In genomic region chr2:46706264-46706983, GRCh38 we compare ENCODE assay signal across 14 cellular contexts. TPM values are rescaled to one million over a fixed set of nuclear protein-coding genes. Genes with fewer than 3 reads are reported as not detected.
DNase-seq lines count a peak whose midpoint lies in the region; ATAC-seq, FAIRE-seq and TF ChIP-seq lines count a peak whose summit lies in the region.
"Had no signal": no experiment of that assay in that cellular context is flagged by ENCODE, and none has a peak within 500 bp of the region (broad histone marks: within the 10 kb centered on the region; RNA-seq: fewer than 3 reads in every experiment).

No MANE protein-coding gene starts in this region.

- peak overlapping the region; percentile 35 for H3K4me2 ChIP-seq in skeletal muscle satellite cell (ENCODE audit: low read length)

- H3K9ac ChIP-seq in skeletal muscle satellite cell (ENCODE audit: low read depth, low read length) (peak overlapping the region; percentile 7), kidney (ENCODE audit: low read length in 2 of 2) (no peak overlapping the region)

- H3K27ac ChIP-seq in kidney (ENCODE audit: low read depth in 2 of 2, low read length in 2 of 2): no peak overlapping the region
- H3K27ac ChIP-seq: body of pancreas, esophagus squamous epithelium, Peyer's patch had no signal

- no peaks in the 10 kb centered on the region for H3K27me3 ChIP-seq in skeletal muscle satellite cell (ENCODE audit: control insufficient read depth, insufficient read depth, low read length)
- H3K27me3 ChIP-seq: body of pancreas, esophagus squamous epithelium, Peyer's patch had no signal

- H3K4me1 ChIP-seq in skeletal muscle satellite cell (ENCODE audit: control insufficient read depth, insufficient read depth, low read length) (peaks cover 76% of the 10 kb centered on the region), kidney (ENCODE audit: control insufficient read depth in 1 of 2, insufficient read depth in 1 of 2, low read depth in 1 of 2, low read length in 2 of 2) (peaks cover 0 to 16% of the 10 kb centered on the region in 2 donors)

- TF ChIP-seq CTCF in kidney (IDR thresholded peaks at IDR 0.05; ENCODE audit: borderline replicate concordance, extremely low read depth, insufficient read depth): no peak

- DNase-seq in H54 (ENCODE audit: insufficient read length, low spot score): no peak
- DNase-seq in foreskin melanocyte: peak; percentile 40
- DNase-seq in AG08396 (ENCODE audit: low spot score): no peak
- no peak for DNase-seq in kidney
- no peak for DNase-seq in T-helper 1 cell
- DNase-seq: body of pancreas, esophagus squamous epithelium, hypothalamus, NCI-H2081 treated with DMSO at 0.1 percent for 48 hours, Peyer's patch had no signal

- H3K9me3 ChIP-seq in skeletal muscle satellite cell (replicated peaks; ENCODE audit: low read length) (no peaks in the 10 kb centered on the region), kidney (ENCODE audit: control insufficient read depth in 1 of 2, low read length in 2 of 2) (no peaks in the 10 kb centered on the region)
- H3K9me3 ChIP-seq: body of pancreas, esophagus squamous epithelium, Peyer's patch had no signal

- no peak for TF ChIP-seq POLR2A in H54 (IDR thresholded peaks at IDR 0.05; ENCODE audit: low read depth, low read length)

- peaks cover 8% of the 10 kb centered on the region for H3K36me3 ChIP-seq in skeletal muscle satellite cell (ENCODE audit: insufficient read depth, low read length)
- H3K36me3 ChIP-seq in kidney (ENCODE audit: control insufficient read depth in 1 of 2, insufficient read depth in 2 of 2, low read length in 2 of 2): no peaks in the 10 kb centered on the region
- H3K36me3 ChIP-seq: esophagus squamous epithelium, Peyer's patch had no signal

- ATAC-seq in SK-N-SH treated with all-trans-retinoic acid at 6 μM for 48 hours: peak; percentile 76
- ATAC-seq: activated CD4-positive, CD25-positive, alpha-beta regulatory T cell treated with anti-CD3 and anti-CD28 coated beads, Interleukin-2, amount 50 U/mL, for 24 hours; body of pancreas; left lobe of liver had no signal

- FAIRE-seq in H54 (lab: Jason Lieb, UNC) (peak; percentile 80), kidney (lab: Jason Lieb, UNC) (no peak)

- H3K4me3 ChIP-seq in skeletal muscle satellite cell (ENCODE audit: low read length) (no peak overlapping the region), kidney (ENCODE audit: low read length in 2 of 2) (no peak overlapping the region)
- H3K4me3 ChIP-seq: body of pancreas, esophagus squamous epithelium, Peyer's patch had no signal

- intact Hi-C loops in kidney (cut with DNase I): no loop called here

TF ChIP-seq in SK-N-SH treated with all-trans-retinoic acid at 6 μM for 48 hours, 23 proteins besides CTCF, POLR2A, EP300 and RAD21 (continues in another document):
- no peak for TF ChIP-seq ZNF70 (CRISPR knock-in tag; IDR thresholded peaks at IDR 0.05)
- TF ChIP-seq, protein P1, sequence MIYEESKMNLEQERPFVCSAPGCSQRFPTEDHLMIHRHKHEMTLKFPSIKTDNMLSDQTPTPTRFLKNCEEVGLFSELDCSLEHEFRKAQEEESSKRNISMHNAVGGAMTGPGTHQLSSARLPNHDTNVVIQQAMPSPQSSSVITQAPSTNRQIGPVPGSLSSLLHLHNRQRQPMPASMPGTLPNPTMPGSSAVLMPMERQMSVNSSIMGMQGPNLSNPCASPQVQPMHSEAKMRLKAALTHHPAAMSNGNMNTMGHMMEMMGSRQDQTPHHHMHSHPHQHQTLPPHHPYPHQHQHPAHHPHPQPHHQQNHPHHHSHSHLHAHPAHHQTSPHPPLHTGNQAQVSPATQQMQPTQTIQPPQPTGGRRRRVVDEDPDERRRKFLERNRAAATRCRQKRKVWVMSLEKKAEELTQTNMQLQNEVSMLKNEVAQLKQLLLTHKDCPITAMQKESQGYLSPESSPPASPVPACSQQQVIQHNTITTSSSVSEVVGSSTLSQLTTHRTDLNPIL (CRISPR knock-in tag; IDR thresholded peaks at IDR 0.05; ENCODE audit: low read depth): peak; percentile 71
- no peak for TF ChIP-seq CSDC2 (CRISPR knock-in tag; IDR thresholded peaks at IDR 0.05)
- no peak for TF ChIP-seq PPARA (CRISPR knock-in tag; IDR thresholded peaks at IDR 0.05; ENCODE audit: borderline replicate concordance)
- TF ChIP-seq TCF4 (CRISPR knock-in tag; IDR thresholded peaks at IDR 0.05; ENCODE audit: borderline replicate concordance): no peak
- TF ChIP-seq BACH2 (CRISPR knock-in tag; IDR thresholded peaks at IDR 0.05; ENCODE audit: borderline replicate concordance): no peak
- no peak for TF ChIP-seq SNAI2 (CRISPR knock-in tag; IDR thresholded peaks at IDR 0.05)
- 0 out of 2 replicates have a peak, but pooled peaks have one; percentile 38 for TF ChIP-seq GLIS3 (CRISPR knock-in tag; IDR thresholded peaks at IDR 0.05)
- peak; percentile 75; the same call in 1 of the 2 replicates for TF ChIP-seq CSRNP3 (CRISPR knock-in tag; IDR thresholded peaks at IDR 0.05)
- TF ChIP-seq, protein P2, sequence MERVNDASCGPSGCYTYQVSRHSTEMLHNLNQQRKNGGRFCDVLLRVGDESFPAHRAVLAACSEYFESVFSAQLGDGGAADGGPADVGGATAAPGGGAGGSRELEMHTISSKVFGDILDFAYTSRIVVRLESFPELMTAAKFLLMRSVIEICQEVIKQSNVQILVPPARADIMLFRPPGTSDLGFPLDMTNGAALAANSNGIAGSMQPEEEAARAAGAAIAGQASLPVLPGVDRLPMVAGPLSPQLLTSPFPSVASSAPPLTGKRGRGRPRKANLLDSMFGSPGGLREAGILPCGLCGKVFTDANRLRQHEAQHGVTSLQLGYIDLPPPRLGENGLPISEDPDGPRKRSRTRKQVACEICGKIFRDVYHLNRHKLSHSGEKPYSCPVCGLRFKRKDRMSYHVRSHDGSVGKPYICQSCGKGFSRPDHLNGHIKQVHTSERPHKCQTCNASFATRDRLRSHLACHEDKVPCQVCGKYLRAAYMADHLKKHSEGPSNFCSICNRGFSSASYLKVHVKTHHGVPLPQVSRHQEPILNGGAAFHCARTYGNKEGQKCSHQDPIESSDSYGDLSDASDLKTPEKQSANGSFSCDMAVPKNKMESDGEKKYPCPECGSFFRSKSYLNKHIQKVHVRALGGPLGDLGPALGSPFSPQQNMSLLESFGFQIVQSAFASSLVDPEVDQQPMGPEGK (CRISPR knock-in tag; IDR thresholded peaks at IDR 0.05; ENCODE audit: borderline replicate concordance): peak; percentile 75; the same call in 1 of the 2 replicates
- TF ChIP-seq ZNF8 (CRISPR knock-in tag; IDR thresholded peaks at IDR 0.05): no peak; the same call in 1 of the 2 replicates
- TF ChIP-seq RARB (CRISPR knock-in tag; IDR thresholded peaks at IDR 0.05): no peak
- TF ChIP-seq ESRRG (CRISPR knock-in tag; IDR thresholded peaks at IDR 0.05): 0 out of 2 replicates have a peak, but pooled peaks have one; percentile 58
- no peak for TF ChIP-seq OSR1 (CRISPR knock-in tag; IDR thresholded peaks at IDR 0.05)
- TF ChIP-seq ZFP3 (CRISPR knock-in tag; IDR thresholded peaks at IDR 0.05): no peak
- no peak for TF ChIP-seq ZFP30 (CRISPR knock-in tag; IDR thresholded peaks at IDR 0.05)
- TF ChIP-seq POU6F1 (CRISPR knock-in tag; IDR thresholded peaks at IDR 0.05; ENCODE audit: borderline replicate concordance, low read depth): no peak
- TF ChIP-seq ARNTL (CRISPR knock-in tag; IDR thresholded peaks at IDR 0.05; ENCODE audit: borderline replicate concordance, low read depth): no peak
- TF ChIP-seq TOX (CRISPR knock-in tag; IDR thresholded peaks at IDR 0.05; ENCODE audit: borderline replicate concordance): no peak
- TF ChIP-seq ISL1 (CRISPR knock-in tag; IDR thresholded peaks at IDR 0.05): peak; percentile 97
- no peak for TF ChIP-seq ZNF565 (CRISPR knock-in tag; conservative IDR thresholded peaks at IDR 0.05; ENCODE audit: low read depth)

RNA-seq across cellular contexts. Expression of gene SOCS5, which starts 7.3 kb away (rescaled TPM):
- 43.6 and 52.2 TPM in 2 replicates for total RNA-seq in skeletal muscle satellite cell (2012; rRNA removed)
- 24.1 TPM for total RNA-seq in kidney
- 6.1 TPM for polyA plus RNA-seq in kidney (ENCODE audit: insufficient read depth, low read depth, low replicate concordance)
